ENCODE assay signal across 34 cellular contexts in genomic region chr1:89512996-89513395, GRCh38.
"Had no signal": no experiment of that assay in that cellular context is flagged by ENCODE, and none has a peak within 500 bp of the region (broad histone marks: within the 10 kb centered on the region; RNA-seq: fewer than 3 reads in every experiment).

No MANE protein-coding gene starts in this region.

- H3K27me3 Mint-ChIP-seq: activated CD8-positive, alpha-beta memory T cell treated with anti-CD3 and anti-CD28 coated beads, Interleukin-2, amount 10 ng/mL, durations not matched to agents 7 days and 5 days; activated naive CD4-positive, alpha-beta T cell treated with anti-CD3 and anti-CD28 coated beads, Interleukin-2, amount 50 U/mL, for 24 hours; activated naive CD8-positive, alpha-beta T cell treated with anti-CD3 and anti-CD28 coated beads, Interleukin-2, amount 50 U/mL, for 24 hours had no signal

- ATAC-seq: activated CD8-positive, alpha-beta memory T cell treated with anti-CD3 and anti-CD28 coated beads, Interleukin-2, amount 10 ng/mL, durations not matched to agents 7 days and 5 days; activated CD8-positive, alpha-beta T cell treated with anti-CD3 and anti-CD28 coated beads, Interleukin-2, amount 10 ng/mL, durations not matched to agents 7 days and 5 days; activated naive CD8-positive, alpha-beta T cell treated with anti-CD3 and anti-CD28 coated beads, Interleukin-2, amount 50 U/mL, for 24 hours; body of pancreas; effector memory CD8-positive, alpha-beta T cell; foreskin keratinocyte; gastrocnemius medialis; heart left ventricle; T-helper 17 cell had no signal

- H3K4me1 Mint-ChIP-seq: T-helper 17 cell had no signal

- H3K27ac Mint-ChIP-seq: activated CD4-positive, alpha-beta memory T cell treated with anti-CD3 and anti-CD28 coated beads for 36 hours; activated CD8-positive, alpha-beta memory T cell treated with anti-CD3 and anti-CD28 coated beads, Interleukin-2, amount 10 ng/mL, durations not matched to agents 7 days and 5 days; activated CD8-positive, alpha-beta T cell treated with anti-CD3 and anti-CD28 coated beads, Interleukin-2, amount 10 ng/mL, durations not matched to agents 7 days and 5 days; activated naive CD4-positive, alpha-beta T cell treated with anti-CD3 and anti-CD28 coated beads for 36 hours; activated naive CD4-positive, alpha-beta T cell treated with anti-CD3 and anti-CD28 coated beads, Interleukin-2, amount 50 U/mL, for 24 hours; activated naive CD8-positive, alpha-beta T cell treated with anti-CD3 and anti-CD28 coated beads for 36 hours; activated naive CD8-positive, alpha-beta T cell treated with anti-CD3 and anti-CD28 coated beads, Interleukin-2, amount 50 U/mL, for 24 hours; activated T-helper 1 cell treated with anti-CD3 and anti-CD28 coated beads, Interleukin-12 subunit alpha, Interleukin-12 subunit beta, Interleukin-2, Interleukin-4 antibody, amounts not matched to agents 30 ng/mL and 10 ng/mL and 1 ng/mL, durations not matched to agents 14 hours and 24 hours and 36 hours; activated T-helper 2 cell treated with anti-CD3 and anti-CD28 coated beads, Interferon-gamma antibody, Interleukin-2, Interleukin-4, amounts not matched to agents 10 μg/mL and 5 μg/mL and 100 μg/mL, durations not matched to agents 14 hours and 24 hours and 36 hours; effector memory CD8-positive, alpha-beta T cell; T-helper 17 cell; T-helper 2 cell treated with Interferon-gamma antibody and Interleukin-4, amounts not matched to agents 5 μg/mL and 100 μg/mL, for 36 hours had no signal

- DNase-seq: activated CD4-positive, alpha-beta memory T cell treated with anti-CD3 and anti-CD28 coated beads for 36 hours; activated CD4-positive, alpha-beta T cell treated with anti-CD3 and anti-CD28 coated beads for 1 hour; activated CD4-positive, alpha-beta T cell treated with anti-CD3 and anti-CD28 coated beads for 4 hours; activated CD8-positive, alpha-beta memory T cell treated with anti-CD3 and anti-CD28 coated beads, Interleukin-2, amount 10 ng/mL, durations not matched to agents 7 days and 5 days; activated CD8-positive, alpha-beta memory T cell treated with anti-CD3 and anti-CD28 coated beads, Interleukin-2, amount 50 U/mL, for 4 hours; activated CD8-positive, alpha-beta T cell treated with anti-CD3 and anti-CD28 coated beads, Interleukin-2, amount 10 ng/mL, durations not matched to agents 7 days and 5 days; activated effector memory CD4-positive, alpha-beta T cell treated with anti-CD3 and anti-CD28 coated beads, Interleukin-2, amount 50 U/mL, for 16 hours; activated naive CD4-positive, alpha-beta T cell treated with anti-CD3 and anti-CD28 coated beads for 36 hours; activated naive CD8-positive, alpha-beta T cell treated with anti-CD3 and anti-CD28 coated beads for 36 hours; activated naive CD8-positive, alpha-beta T cell treated with anti-CD3 and anti-CD28 coated beads, Interleukin-2, amount 50 U/mL, for 24 hours; activated T-cell treated with anti-CD3 and anti-CD28 coated beads, Interleukin-2, amount 50 U/mL, for 1 hour; activated T-cell treated with anti-CD3 and anti-CD28 coated beads, Interleukin-2, amount 50 U/mL, for 48 hours; adrenal gland; amygdala; aorta; body of pancreas; caudate nucleus; cortex of kidney; dermis blood vessel endothelial cell; effector CD4-positive, alpha-beta T cell; effector memory CD8-positive, alpha-beta T cell; erythroblast; foreskin keratinocyte; gastrocnemius medialis; glutamatergic neuron; heart left ventricle; T-helper 1 cell; T-helper 17 cell; T1000 had no signal

- H3K9me3 Mint-ChIP-seq: activated naive CD4-positive, alpha-beta T cell treated with anti-CD3 and anti-CD28 coated beads, Interleukin-2, amount 50 U/mL, for 24 hours had no signal

- FAIRE-seq: colon had no signal

- H3K4me3 Mint-ChIP-seq: activated CD4-positive, alpha-beta memory T cell treated with anti-CD3 and anti-CD28 coated beads for 36 hours; activated CD8-positive, alpha-beta memory T cell treated with anti-CD3 and anti-CD28 coated beads, Interleukin-2, amount 10 ng/mL, durations not matched to agents 7 days and 5 days; activated CD8-positive, alpha-beta T cell treated with anti-CD3 and anti-CD28 coated beads, Interleukin-2, amount 10 ng/mL, durations not matched to agents 7 days and 5 days; activated naive CD4-positive, alpha-beta T cell treated with anti-CD3 and anti-CD28 coated beads for 36 hours; activated naive CD4-positive, alpha-beta T cell treated with anti-CD3 and anti-CD28 coated beads, Interleukin-2, amount 50 U/mL, for 24 hours; activated naive CD8-positive, alpha-beta T cell treated with anti-CD3 and anti-CD28 coated beads for 36 hours; activated naive CD8-positive, alpha-beta T cell treated with anti-CD3 and anti-CD28 coated beads, Interleukin-2, amount 50 U/mL, for 24 hours; activated T-helper 1 cell treated with anti-CD3 and anti-CD28 coated beads, Interleukin-12 subunit alpha, Interleukin-12 subunit beta, Interleukin-2, Interleukin-4 antibody, amounts not matched to agents 30 ng/mL and 10 ng/mL and 1 ng/mL, durations not matched to agents 14 hours and 24 hours and 36 hours; effector memory CD8-positive, alpha-beta T cell; T-helper 17 cell; T-helper 2 cell treated with Interferon-gamma antibody and Interleukin-4, amounts not matched to agents 5 μg/mL and 100 μg/mL, for 36 hours had no signal
